In the genomic region with DNA sequence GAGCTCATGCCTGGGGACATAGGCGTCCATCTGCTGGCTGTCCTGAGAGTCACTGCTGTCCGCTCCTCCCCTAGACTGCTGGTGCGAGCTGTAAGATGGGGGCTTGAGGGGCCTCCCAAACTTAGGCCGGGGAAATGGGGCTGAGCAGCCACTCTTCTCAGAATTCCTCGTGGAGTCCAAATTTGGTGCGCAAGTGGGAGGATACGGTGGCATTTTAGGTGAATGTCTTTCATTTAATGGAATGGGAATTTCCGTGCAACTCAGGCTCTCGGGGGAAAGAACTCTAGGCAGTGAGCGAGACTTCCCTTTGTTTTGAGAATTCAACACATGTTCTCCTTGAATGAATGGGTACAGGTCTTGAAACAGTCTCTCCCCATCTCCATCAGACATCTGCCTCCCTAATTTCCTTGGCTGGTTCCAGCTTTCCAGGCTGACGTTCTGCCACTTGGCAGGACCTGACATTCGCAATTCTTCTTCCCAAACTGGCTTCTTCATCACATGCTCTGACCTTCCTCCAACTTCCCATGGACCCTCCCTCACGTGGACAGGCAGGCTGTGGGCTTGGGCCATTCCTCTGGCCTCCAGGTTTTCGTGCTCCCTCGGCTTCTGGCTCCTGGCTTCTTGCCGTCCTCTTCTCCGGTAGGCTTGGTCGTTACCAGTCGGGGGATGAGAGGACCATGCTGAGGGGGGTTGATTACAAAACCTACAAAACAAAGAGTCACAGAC, we compare ENCODE assay signal across 1 cellular context.
TF ChIP-seq lines count a peak whose summit lies in the region.

No MANE protein-coding gene starts in this region.

TF ChIP-seq in IMR-90, 13 proteins besides CTCF, POLR2A, EP300 and RAD21:
- no peak for TF ChIP-seq NFE2L2 (IDR thresholded peaks at IDR 0.05; ENCODE audit: low read depth, low read length)
- no peak for TF ChIP-seq MAFK (IDR thresholded peaks at IDR 0.05; ENCODE audit: low read depth, low read length)
- TF ChIP-seq CHD1 (IDR thresholded peaks at IDR 0.05; ENCODE audit: low read depth, low read length): no peak
- TF ChIP-seq, protein P1, sequence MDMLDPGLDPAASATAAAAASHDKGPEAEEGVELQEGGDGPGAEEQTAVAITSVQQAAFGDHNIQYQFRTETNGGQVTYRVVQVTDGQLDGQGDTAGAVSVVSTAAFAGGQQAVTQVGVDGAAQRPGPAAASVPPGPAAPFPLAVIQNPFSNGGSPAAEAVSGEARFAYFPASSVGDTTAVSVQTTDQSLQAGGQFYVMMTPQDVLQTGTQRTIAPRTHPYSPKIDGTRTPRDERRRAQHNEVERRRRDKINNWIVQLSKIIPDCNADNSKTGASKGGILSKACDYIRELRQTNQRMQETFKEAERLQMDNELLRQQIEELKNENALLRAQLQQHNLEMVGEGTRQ (IDR thresholded peaks at IDR 0.05; ENCODE audit: low read depth, low read length): no peak
- TF ChIP-seq RCOR1 (IDR thresholded peaks at IDR 0.05; ENCODE audit: insufficient replicate concordance, low read length): no peak
- TF ChIP-seq FOS (IDR thresholded peaks at IDR 0.05; ENCODE audit: low read depth, low read length): no peak
- TF ChIP-seq MXI1 (IDR thresholded peaks at IDR 0.05; ENCODE audit: borderline replicate concordance, low read depth, low read length): no peak
- no peak for TF ChIP-seq MAZ (IDR thresholded peaks at IDR 0.05; ENCODE audit: borderline replicate concordance, low read depth, low read length)
- TF ChIP-seq, protein P2, sequence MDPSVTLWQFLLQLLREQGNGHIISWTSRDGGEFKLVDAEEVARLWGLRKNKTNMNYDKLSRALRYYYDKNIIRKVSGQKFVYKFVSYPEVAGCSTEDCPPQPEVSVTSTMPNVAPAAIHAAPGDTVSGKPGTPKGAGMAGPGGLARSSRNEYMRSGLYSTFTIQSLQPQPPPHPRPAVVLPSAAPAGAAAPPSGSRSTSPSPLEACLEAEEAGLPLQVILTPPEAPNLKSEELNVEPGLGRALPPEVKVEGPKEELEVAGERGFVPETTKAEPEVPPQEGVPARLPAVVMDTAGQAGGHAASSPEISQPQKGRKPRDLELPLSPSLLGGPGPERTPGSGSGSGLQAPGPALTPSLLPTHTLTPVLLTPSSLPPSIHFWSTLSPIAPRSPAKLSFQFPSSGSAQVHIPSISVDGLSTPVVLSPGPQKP (IDR thresholded peaks at IDR 0.05; ENCODE audit: borderline replicate concordance, low read depth, low read length): no peak
- no peak for TF ChIP-seq BHLHE40 (IDR thresholded peaks at IDR 0.05; ENCODE audit: low read depth, low read length)
- no peak for TF ChIP-seq CEBPB (IDR thresholded peaks at IDR 0.05; ENCODE audit: low read depth, low read length)
- no peak for TF ChIP-seq SMC3 (IDR thresholded peaks at IDR 0.05; ENCODE audit: low read depth, low read length)
- TF ChIP-seq RFX5 (IDR thresholded peaks at IDR 0.05; ENCODE audit: low read depth, low read length): no peak
TF ChIP-seq in IMR-90: peak in this region for 0.
